In genomic region chr6:87494761-87495422, GRCh38 we compare ENCODE assay signal across 13 cellular contexts. TPM values are rescaled to one million over a fixed set of nuclear protein-coding genes. Genes with fewer than 3 reads are reported as not detected.
A peak's percentile ranks its signal among the peaks of the same experiment; 100 is the strongest.
DNase-seq lines count a peak whose midpoint lies in the region; ATAC-seq and TF ChIP-seq lines count a peak whose summit lies in the region.
"Had no signal": no experiment of that assay in that cellular context is flagged by ENCODE, and none has a peak within 500 bp of the region (broad histone marks: within the 10 kb centered on the region; RNA-seq: fewer than 3 reads in every experiment).

No MANE protein-coding gene starts in this region.

- DNase-seq in transverse colon (peak; percentile 66), kidney tubule cell (ENCODE audit: low spot score) (no peak), left ventricle myocardium superior (no peak)
- DNase-seq in CD4-positive, alpha-beta memory T cell = no peak
- DNase-seq: RPMI8226, small intestine had no signal

- no peak for TF ChIP-seq EP300 in transverse colon (IDR thresholded peaks at IDR 0.05; ENCODE audit: low read depth)

- in situ Hi-C loops in transverse colon (cut with MboI; ENCODE audit: low pct_ligation_motif_present in 1 of 4, low pct_unique_long_range_greater_than_20kb in 1 of 4, low sequenced_read_pairs in 3 of 4) = no loop called here

- ATAC-seq in GM19324 (IDR thresholded peaks at IDR 0.05; ENCODE audit: low FRiP score, unreplicated experiment) (peak; percentile 79), HG02759 (IDR thresholded peaks at IDR 0.05; ENCODE audit: unreplicated experiment) (peak; percentile 79), HG03442 (IDR thresholded peaks at IDR 0.05; ENCODE audit: unreplicated experiment) (peak; percentile 69), left ventricle myocardium superior (no peak)

- intact Hi-C loops in transverse colon (cut with DNase I; ENCODE audit: low total_unique reads) (no loop called here), left ventricle myocardium superior (cut with micrococcal nuclease) (no loop called here)
- intact Hi-C loops in CD4-positive, alpha-beta memory T cell (cut with micrococcal nuclease) = no loop called here

- H3K4me1 ChIP-seq in transverse colon = peaks cover 0 to 15% (median 12%) of the 10 kb centered on the region in 4 donors
- no peaks in the 10 kb centered on the region for H3K4me1 ChIP-seq in CD4-positive, alpha-beta memory T cell (ENCODE audit: insufficient read depth, low read length)
- H3K4me1 ChIP-seq: suprapubic skin had no signal

- no peak for TF ChIP-seq POLR2A in transverse colon (IDR thresholded peaks at IDR 0.05)

- peaks cover 0 to 5% (median 2%) of the 10 kb centered on the region in 4 donors for H3K36me3 ChIP-seq in transverse colon
- no peaks in the 10 kb centered on the region for H3K36me3 ChIP-seq in CD4-positive, alpha-beta memory T cell (ENCODE audit: insufficient read depth, low read length)

- H3K27ac Mint-ChIP-seq in CD4-positive, alpha-beta memory T cell = no peak overlapping the region
- H3K27ac Mint-ChIP-seq: activated naive CD8-positive, alpha-beta T cell had no signal

- H3K4me3 ChIP-seq in transverse colon = no peak overlapping the region
- H3K4me3 ChIP-seq in CD4-positive, alpha-beta memory T cell (ENCODE audit: low read length in 2 of 2) = no peak overlapping the region
- H3K4me3 ChIP-seq: suprapubic skin had no signal

- H3K27ac ChIP-seq in transverse colon = peak overlapping the region; percentile 56 to 79 (median 62)
- H3K27ac ChIP-seq in CD4-positive, alpha-beta memory T cell (ENCODE audit: low read depth, low read length) = no peak overlapping the region
- H3K27ac ChIP-seq: epithelial cell of prostate, suprapubic skin had no signal

- no peaks in the 10 kb centered on the region for H3K27me3 Mint-ChIP-seq in CD4-positive, alpha-beta memory T cell
- H3K27me3 Mint-ChIP-seq: activated naive CD8-positive, alpha-beta T cell; central memory CD8-positive, alpha-beta T cell had no signal

- 59 to 61% methylated on average over 3 to 8 of the region's 8 CpGs for WGBS in transverse colon (ENCODE audit: low coverage in 1 of 2), 2 donors

- H3K4me1 Mint-ChIP-seq in CD4-positive, alpha-beta memory T cell = peaks cover 0 to 8% (median 5%) of the 10 kb centered on the region in 4 donors

- H3K27me3 ChIP-seq in transverse colon = no peaks in the 10 kb centered on the region
- no peaks in the 10 kb centered on the region for H3K27me3 ChIP-seq in CD4-positive, alpha-beta memory T cell (ENCODE audit: insufficient read depth, low read length)
- H3K27me3 ChIP-seq: suprapubic skin had no signal

- POLR2A ChIA-PET in CD4-positive, alpha-beta memory T cell (lab: Charles Lee; ENCODE audit: partially characterized antibody) = interaction anchor here (1.0 kb wide), 1 partner anchor 13 kb away, joined by 3 read pairs; no protein-coding TSS in a partner anchor

- TF ChIP-seq CTCF in transverse colon (IDR thresholded peaks at IDR 0.05) = no peak

- CTCF ChIA-PET in CD4-positive, alpha-beta memory T cell (lab: Charles Lee; ENCODE audit: partially characterized antibody) = interaction anchor here (1.0 to 2.2 kb wide), 3 partner anchors 9 to 15 kb away, joined by 3 to 6 read pairs (median 3); no protein-coding TSS in a partner anchor

- H3K9me3 Mint-ChIP-seq in CD4-positive, alpha-beta memory T cell = no peaks in the 10 kb centered on the region
- H3K9me3 Mint-ChIP-seq: central memory CD8-positive, alpha-beta T cell had no signal

- peaks cover 19 to 21% of the 10 kb centered on the region in 2 donors for H3K36me3 Mint-ChIP-seq in CD4-positive, alpha-beta memory T cell

- H3K4me3 Mint-ChIP-seq in CD4-positive, alpha-beta memory T cell = no peak overlapping the region
- H3K4me3 Mint-ChIP-seq: activated naive CD8-positive, alpha-beta T cell; central memory CD8-positive, alpha-beta T cell had no signal

- H3K9me3 ChIP-seq in transverse colon = no peaks in the 10 kb centered on the region
- H3K9me3 ChIP-seq in CD4-positive, alpha-beta memory T cell (ENCODE audit: control insufficient read depth in 1 of 2, low read length in 2 of 2) = no peaks in the 10 kb centered on the region
- H3K9me3 ChIP-seq: suprapubic skin had no signal

RNA-seq across cellular contexts. Expression of gene SLC35A1, which starts 22.1 kb away (rescaled TPM):
- total RNA-seq in transverse colon (10 to 100 TPM in 2 of 4 donors, 1 to 10 TPM in 2; 8.0 to 43.3 (median 22.7) TPM), left ventricle myocardium superior (10.5 TPM)
- total RNA-seq in CD4-positive, alpha-beta memory T cell = 10 to 100 TPM; 20.4 to 26.2 TPM
- polyA plus RNA-seq in CD4-positive, alpha-beta memory T cell = 10 to 100 TPM; 31.2 to 33.2 TPM
